Comparison of ENCODE assay signal across 13 cellular contexts in the genomic region with DNA sequence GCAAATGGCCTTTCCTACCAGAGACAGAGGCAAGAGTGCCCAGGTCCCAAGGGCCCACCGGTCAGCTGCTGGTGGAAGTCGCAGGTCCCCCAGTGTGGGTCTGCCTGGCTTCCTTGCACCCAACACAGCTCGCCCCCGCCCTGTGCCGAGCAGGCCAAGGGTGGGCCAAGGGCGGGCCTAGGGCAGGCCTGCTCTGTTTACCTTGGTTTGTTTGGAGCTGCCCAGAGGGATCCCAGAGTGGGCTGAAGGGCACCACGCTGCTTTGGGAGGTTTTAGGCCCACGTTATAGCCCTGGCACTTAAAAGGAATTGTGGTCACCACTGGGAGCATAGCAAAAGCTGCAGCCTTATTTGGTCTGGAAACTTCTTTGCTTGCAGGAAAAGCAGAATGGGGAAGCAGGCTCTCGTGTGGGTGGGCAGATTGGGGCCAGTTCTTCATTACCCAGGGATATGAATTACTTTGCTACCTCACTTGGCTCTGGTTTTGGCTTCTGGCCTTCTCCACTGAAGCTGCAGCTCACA. TPM values are rescaled to one million over a fixed set of nuclear protein-coding genes. Genes with fewer than 3 reads are reported as not detected.
DNase-seq lines count a peak whose midpoint lies in the region; ATAC-seq and TF ChIP-seq lines count a peak whose summit lies in the region.
"Had no signal": no experiment of that assay in that cellular context is flagged by ENCODE, and none has a peak within 500 bp of the region (broad histone marks: within the 10 kb centered on the region; RNA-seq: fewer than 3 reads in every experiment).

No MANE protein-coding gene starts in this region.

- H3K36me3 Mint-ChIP-seq in H9 (ENCODE audit: insufficient read depth in 1 of 3, low read depth in 3 of 3), result peaks cover 0 to 19% (median 17%) of the 10 kb centered on the region in 3 experiments; a peak in 5 of 7 replicates
- peaks cover 4% of the 10 kb centered on the region for H3K36me3 Mint-ChIP-seq in T-helper 17 cell (ENCODE audit: low read depth)
- peaks cover 17 to 26% of the 10 kb centered on the region in 2 donors for H3K36me3 Mint-ChIP-seq in stimulated activated naive B cell treated with anti-CD40 and anti-IgM and Interleukin-4, amounts not matched to agents 10 μg/mL and 1 μg/mL and 100 μg/mL, for 72 hours
- H3K36me3 Mint-ChIP-seq in activated CD8-positive, alpha-beta T cell treated with anti-CD3 and anti-CD28 coated beads, Interleukin-2, amount 10 ng/mL, durations not matched to agents 7 days and 5 days (ENCODE audit: low read depth), result peaks cover 4% of the 10 kb centered on the region

- ATAC-seq in T-helper 17 cell (no peak), right cardiac atrium (peak; percentile 30 to 53)
- peak; percentile 92 to 93 for ATAC-seq in stimulated activated naive B cell treated with anti-CD40 and anti-IgM and Interleukin-4, amounts not matched to agents 10 μg/mL and 1 μg/mL and 100 μg/mL, for 72 hours (replicated peaks)
- no peak for ATAC-seq in activated CD8-positive, alpha-beta T cell treated with anti-CD3 and anti-CD28 coated beads, Interleukin-2, amount 10 ng/mL, durations not matched to agents 7 days and 5 days
- ATAC-seq: activated T-cell treated with anti-CD3 and anti-CD28 coated beads, Interleukin-2, amount 50 U/mL, for 72 hours; CD8-positive, alpha-beta T cell had no signal

- H3K27ac Mint-ChIP-seq in H9, result peak overlapping the region in 2 of 3 experiments; percentile 48 to 92; a peak in 3 of 7 replicates
- peak overlapping the region; percentile 19 for H3K27ac Mint-ChIP-seq in T-helper 17 cell
- peak overlapping the region; percentile 94 for H3K27ac Mint-ChIP-seq in stimulated activated naive B cell treated with anti-CD40 and anti-IgM and Interleukin-4, amounts not matched to agents 10 μg/mL and 1 μg/mL and 100 μg/mL, for 72 hours
- no peak overlapping the region for H3K27ac Mint-ChIP-seq in activated CD8-positive, alpha-beta T cell treated with anti-CD3 and anti-CD28 coated beads, Interleukin-2, amount 10 ng/mL, durations not matched to agents 7 days and 5 days
- H3K27ac Mint-ChIP-seq: activated T-cell treated with anti-CD3 and anti-CD28 coated beads, Interleukin-2, amount 50 U/mL, for 72 hours; CD8-positive, alpha-beta T cell had no signal

- no peaks in the 10 kb centered on the region for H3K79me1 ChIP-seq in H9 (ENCODE audit: insufficient read depth, low read depth, low read length, poor library complexity, severe bottlenecking)

- no CpG with 5 or more reads among the region's 9 CpGs for WGBS in H9 (ENCODE audit: extremely low coverage, insufficient read length, low lambda C conversion rate)
- 67% methylated on average over 9 of the region's 9 CpGs for WGBS in right cardiac atrium

- TF ChIP-seq CTCF in H9 (conservative IDR thresholded peaks at IDR 0.05), result no peak

- no peak overlapping the region for H2BK120ac ChIP-seq in H9 (ENCODE audit: low read depth, low read length, poor library complexity, severe bottlenecking)

- intact Hi-C loops in right cardiac atrium (cut with DNase I), result loop anchor here in 1 of 4 donors (10.0 kb wide), 1 partner anchor 72 kb away; the partner anchor contains the start of gene MRGPRF

- no peak overlapping the region for H4K91ac ChIP-seq in H9 (ENCODE audit: insufficient read length, low read depth, low read length)

- H2BK20ac ChIP-seq in H9 (ENCODE audit: low read depth, low read length, poor library complexity, severe bottlenecking), result no peak overlapping the region

- no peak overlapping the region for H3K9ac ChIP-seq in H9 (ENCODE audit: extremely low read depth, insufficient read length, low read length)
- H3K9ac ChIP-seq: parathyroid adenoma had no signal

- H3K79me2 ChIP-seq in H9 (ENCODE audit: insufficient read depth, low read length), result no peaks in the 10 kb centered on the region
- H3K79me2 ChIP-seq: parathyroid adenoma had no signal

- H2AFZ ChIP-seq in H9 (ENCODE audit: low read length), result no peak overlapping the region
- H2AFZ ChIP-seq: parathyroid adenoma had no signal

- H3T11ph ChIP-seq in H9 (ENCODE audit: low read length), result no peak overlapping the region

- no peak overlapping the region for H3K14ac ChIP-seq in H9 (ENCODE audit: insufficient read depth, low read length)

- no peak overlapping the region for H2BK12ac ChIP-seq in H9 (ENCODE audit: insufficient read length, low read depth, low read length)

- POLR2A ChIA-PET in activated CD8-positive, alpha-beta T cell treated with anti-CD3 and anti-CD28 coated beads, Interleukin-2, amount 10 ng/mL, durations not matched to agents 7 days and 5 days (lab: Charles Lee), result no interaction called here

- no peaks in the 10 kb centered on the region for H3K4me1 ChIP-seq in H9 (ENCODE audit: insufficient read depth, low read length)
- H3K4me1 ChIP-seq in right cardiac atrium (ENCODE audit: control insufficient read depth, insufficient read depth, low read length), result no peaks in the 10 kb centered on the region
- H3K4me1 ChIP-seq: parathyroid adenoma had no signal

- H3K4me3 ChIP-seq in right cardiac atrium (ENCODE audit: low read length), result no peak overlapping the region

- no peaks in the 10 kb centered on the region for H3K9me3 ChIP-seq in H9 (ENCODE audit: control insufficient read depth, low read depth, low read length)
- no peaks in the 10 kb centered on the region for H3K9me3 ChIP-seq in T-helper 17 cell (ENCODE audit: control insufficient read depth, low read length, poor library complexity, severe bottlenecking)
- H3K9me3 ChIP-seq in right cardiac atrium (ENCODE audit: control insufficient read depth, low read length), result no peaks in the 10 kb centered on the region

- no peak overlapping the region for H4K8ac ChIP-seq in H9 (replicated peaks; ENCODE audit: insufficient read length, low read depth, low read length)

- H3K9me3 Mint-ChIP-seq in H9, result no peaks in the 10 kb centered on the region
- no peaks in the 10 kb centered on the region for H3K9me3 Mint-ChIP-seq in stimulated activated naive B cell treated with anti-CD40 and anti-IgM and Interleukin-4, amounts not matched to agents 10 μg/mL and 1 μg/mL and 100 μg/mL, for 72 hours
- no peaks in the 10 kb centered on the region for H3K9me3 Mint-ChIP-seq in activated CD8-positive, alpha-beta T cell treated with anti-CD3 and anti-CD28 coated beads, Interleukin-2, amount 10 ng/mL, durations not matched to agents 7 days and 5 days (ENCODE audit: insufficient read depth)
- H3K9me3 Mint-ChIP-seq: activated T-cell treated with anti-CD3 and anti-CD28 coated beads, Interleukin-2, amount 50 U/mL, for 72 hours; CD8-positive, alpha-beta T cell had no signal

- no peak overlapping the region for H3K27ac ChIP-seq in H9 (ENCODE audit: insufficient read length, low read depth, low read length)
- no peak overlapping the region for H3K27ac ChIP-seq in right cardiac atrium (ENCODE audit: low read length)
- H3K27ac ChIP-seq: parathyroid adenoma had no signal

- H3K23me2 ChIP-seq in H9 (ENCODE audit: insufficient read length, low read depth, low read length, poor library complexity, severe bottlenecking), result no peaks in the 10 kb centered on the region

- no peak overlapping the region for H3K4me2 ChIP-seq in H9 (ENCODE audit: insufficient read depth, insufficient read length, low read length)

- no peak overlapping the region for H3K23ac ChIP-seq in H9 (ENCODE audit: insufficient read length, low read depth, low read length)

- H3K4ac ChIP-seq in H9 (ENCODE audit: low read depth, low read length), result no peak overlapping the region

- H3K27me3 Mint-ChIP-seq in H9 (ENCODE audit: low read depth) (no peaks in the 10 kb centered on the region; the same call in 1 of the 2 replicates), T-helper 17 cell (no peaks in the 10 kb centered on the region)
- H3K27me3 Mint-ChIP-seq in stimulated activated naive B cell treated with anti-CD40 and anti-IgM and Interleukin-4, amounts not matched to agents 10 μg/mL and 1 μg/mL and 100 μg/mL, for 72 hours, result no peaks in the 10 kb centered on the region
- H3K27me3 Mint-ChIP-seq in activated CD8-positive, alpha-beta T cell treated with anti-CD3 and anti-CD28 coated beads, Interleukin-2, amount 10 ng/mL, durations not matched to agents 7 days and 5 days (ENCODE audit: low read depth), result no peaks in the 10 kb centered on the region

- no peaks in the 10 kb centered on the region for H3K27me3 ChIP-seq in H9 (ENCODE audit: insufficient read depth, low read length)
- no peaks in the 10 kb centered on the region for H3K27me3 ChIP-seq in right cardiac atrium (ENCODE audit: control insufficient read depth, insufficient read depth)

- H4K20me1 ChIP-seq in H9 (ENCODE audit: control insufficient read depth, insufficient read depth, insufficient read length), result no peaks in the 10 kb centered on the region

- no peak overlapping the region for H2BK5ac ChIP-seq in H9 (ENCODE audit: insufficient read length, low read length)

- no peak overlapping the region for H4K5ac ChIP-seq in H9 (ENCODE audit: insufficient read length, low read depth, low read length)

- H2BK15ac ChIP-seq in H9 (ENCODE audit: low read depth, low read length), result no peak overlapping the region

- CTCF ChIA-PET in activated CD8-positive, alpha-beta T cell treated with anti-CD3 and anti-CD28 coated beads, Interleukin-2, amount 10 ng/mL, durations not matched to agents 7 days and 5 days (lab: Charles Lee), result no interaction called here

- H3K4me3 Mint-ChIP-seq in H9, result no peak overlapping the region
- H3K4me3 Mint-ChIP-seq in T-helper 17 cell, result no peak overlapping the region
- no peak overlapping the region for H3K4me3 Mint-ChIP-seq in stimulated activated naive B cell treated with anti-CD40 and anti-IgM and Interleukin-4, amounts not matched to agents 10 μg/mL and 1 μg/mL and 100 μg/mL, for 72 hours
- no peak overlapping the region for H3K4me3 Mint-ChIP-seq in activated CD8-positive, alpha-beta T cell treated with anti-CD3 and anti-CD28 coated beads, Interleukin-2, amount 10 ng/mL, durations not matched to agents 7 days and 5 days
- H3K4me3 Mint-ChIP-seq: activated T-cell treated with anti-CD3 and anti-CD28 coated beads, Interleukin-2, amount 50 U/mL, for 72 hours; CD8-positive, alpha-beta T cell had no signal

- no peak overlapping the region for H2AK5ac ChIP-seq in H9 (ENCODE audit: insufficient read length, low read length)

- H3K18ac ChIP-seq in H9 (ENCODE audit: insufficient read length, low read depth, low read length), result no peak overlapping the region

- no peak overlapping the region for H3K56ac ChIP-seq in H9 (ENCODE audit: insufficient read length, low read depth, low read length)

- DNase-seq in H9, result no peak
- no peak for DNase-seq in T-helper 17 cell
- peak in 1 of 3 donors; percentile 42 for DNase-seq in right cardiac atrium
- DNase-seq in stimulated activated naive B cell treated with anti-CD40 and anti-IgM and Interleukin-4, amounts not matched to agents 10 μg/mL and 1 μg/mL and 100 μg/mL, for 72 hours, result peak; percentile 75
- DNase-seq in NCI-H1694 (lab: John Stamatoyannopoulos, UW), result no peak
- no peak for DNase-seq in HuH-7.5 (ENCODE audit: low spot score)
- DNase-seq in activated CD8-positive, alpha-beta T cell treated with anti-CD3 and anti-CD28 coated beads, Interleukin-2, amount 10 ng/mL, durations not matched to agents 7 days and 5 days, result no peak
- no peak for DNase-seq in dermis blood vessel endothelial cell
- DNase-seq: activated T-cell treated with anti-CD3 and anti-CD28 coated beads, Interleukin-2, amount 50 U/mL, for 72 hours; CD8-positive, alpha-beta T cell; GOT3; NCI-H2081 treated with DMSO at 0.1 percent for 48 hours had no signal

- H3K4me1 Mint-ChIP-seq in H9 (peaks cover 9 to 11% of the 10 kb centered on the region in 2 experiments), T-helper 17 cell (no peaks in the 10 kb centered on the region)
- peaks cover 11 to 33% of the 10 kb centered on the region in 2 donors for H3K4me1 Mint-ChIP-seq in stimulated activated naive B cell treated with anti-CD40 and anti-IgM and Interleukin-4, amounts not matched to agents 10 μg/mL and 1 μg/mL and 100 μg/mL, for 72 hours
- H3K4me1 Mint-ChIP-seq in activated CD8-positive, alpha-beta T cell treated with anti-CD3 and anti-CD28 coated beads, Interleukin-2, amount 10 ng/mL, durations not matched to agents 7 days and 5 days (ENCODE audit: low read depth), result peaks cover under 1% of the 10 kb centered on the region

RNA-seq across cellular contexts. Expression of gene MRGPRD, which starts 38.0 kb away (rescaled TPM):
- not detected in 2 replicates for total RNA-seq in H9 (2021)
- not detected for total RNA-seq in T-helper 17 cell
- not detected for total RNA-seq in right cardiac atrium
- polyA plus RNA-seq in right cardiac atrium, result not detected
- total RNA-seq in activated CD8-positive, alpha-beta T cell treated with anti-CD3 and anti-CD28 coated beads, Interleukin-2, amount 10 ng/mL, durations not matched to agents 7 days and 5 days, result not detected
- not detected in 2 replicates for total RNA-seq in dermis blood vessel endothelial cell
- total RNA-seq: activated T-cell treated with anti-CD3 and anti-CD28 coated beads, Interleukin-2, amount 50 U/mL, for 72 hours; CD8-positive, alpha-beta T cell had no signal

RNA-seq across cellular contexts. Expression of gene IGHMBP2, which starts 39.1 kb away (rescaled TPM):
- 21.9 and 24.0 TPM in 2 replicates for total RNA-seq in H9 (2021)
- 10 to 100 TPM; 27.5 to 28.4 TPM for total RNA-seq in T-helper 17 cell
- 10 to 100 TPM; 11.1 to 12.7 (median 11.9) TPM for total RNA-seq in right cardiac atrium
- polyA plus RNA-seq in right cardiac atrium, result 10.4 TPM
- total RNA-seq in activated CD8-positive, alpha-beta T cell treated with anti-CD3 and anti-CD28 coated beads, Interleukin-2, amount 10 ng/mL, durations not matched to agents 7 days and 5 days, result 10 to 100 TPM; 25.0 to 28.2 TPM
- total RNA-seq in dermis blood vessel endothelial cell, result 12.1 and 20.9 TPM in 2 replicates

RNA-seq across cellular contexts. Expression of gene MRPL21, which starts 39.2 kb away (rescaled TPM):
- 82.3 and 91.5 TPM in 2 replicates for total RNA-seq in H9 (2021)
- total RNA-seq in T-helper 17 cell, result 10 to 100 TPM; 34.4 to 37.2 TPM
- total RNA-seq in right cardiac atrium, result 10 to 100 TPM; 57.3 to 85.5 (median 80.0) TPM
- 144 TPM for polyA plus RNA-seq in right cardiac atrium
- total RNA-seq in activated CD8-positive, alpha-beta T cell treated with anti-CD3 and anti-CD28 coated beads, Interleukin-2, amount 10 ng/mL, durations not matched to agents 7 days and 5 days, result 10 to 100 TPM; 64.9 to 69.0 TPM
- total RNA-seq in dermis blood vessel endothelial cell, result 50.5 and 54.7 TPM in 2 replicates

Comparison
In these comparisons a context has a peak if more than half of its experiments do, and no peak if none do; other contexts are left out.
1. ATAC-seq: peak in right cardiac atrium (2 of 2) and stimulated activated naive B cell treated with anti-CD40 and anti-IgM and Interleukin-4, amounts not matched to agents 10 μg/mL and 1 μg/mL and 100 μg/mL, for 72 hours (2 of 2); none in T-helper 17 cell (single experiment) and activated CD8-positive, alpha-beta T cell treated with anti-CD3 and anti-CD28 coated beads, Interleukin-2, amount 10 ng/mL, durations not matched to agents 7 days and 5 days (single experiment).